Comparison of ENCODE assay signal across 8 cellular contexts in the genomic region with DNA sequence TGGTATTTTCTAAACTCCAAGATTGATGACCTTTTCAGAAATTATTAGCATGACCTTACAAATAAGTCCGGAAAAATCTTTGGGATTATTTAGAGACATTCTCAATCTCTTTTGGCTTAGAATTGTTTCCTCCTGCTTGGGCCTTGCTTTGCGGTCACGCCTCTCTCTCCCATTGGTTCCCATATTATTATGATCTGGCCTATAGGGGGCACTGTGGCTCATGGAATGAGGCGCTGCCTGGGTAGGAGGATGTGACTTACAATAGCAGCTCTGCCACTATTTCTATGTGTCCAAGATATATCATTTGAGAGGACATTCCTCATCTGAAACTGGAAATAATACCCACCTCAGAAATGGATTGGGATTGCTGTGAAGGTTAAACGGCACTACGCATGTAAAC.
A peak's percentile ranks its signal among the peaks of the same experiment; 100 is the strongest.
DNase-seq lines count a peak whose midpoint lies in the region; ATAC-seq and TF ChIP-seq lines count a peak whose summit lies in the region.

No MANE protein-coding gene starts in this region.

- CTCF ChIA-PET in HCT116 (lab: Charles Lee): interaction anchor here (1.1 to 4.4 kb wide), 6 partner anchors 320 to 1222 kb away, joined by 3 to 21 read pairs (median 6); no protein-coding TSS in a partner anchor

- no peaks in the 10 kb centered on the region for H3K9me3 Mint-ChIP-seq in stimulated activated naive CD8-positive, alpha-beta T cell treated with anti-CD3 and anti-CD28 coated beads, Interleukin-15, amount 100 ng/mL, for 72 hours

- no TSS peak for BruUV-seq in HCT116 (replicated peaks; lab: Mats Ljungman, UMichigan)

- H2AFZ ChIP-seq in HCT116 (ENCODE audit: low read depth, low read length, poor library complexity, severe bottlenecking): no peak overlapping the region

- H3K9me3 ChIP-seq in HCT116 (ENCODE audit: control insufficient read depth in 1 of 2, insufficient read depth in 1 of 2, low read depth in 1 of 2, low read length in 2 of 2): no peaks in the 10 kb centered on the region

- intact Hi-C loops in HCT116 (cut with micrococcal nuclease): loop anchor here (5.0 kb wide), 1 partner anchor 1146 kb away; no protein-coding TSS in a partner anchor

- H4K20me1 ChIP-seq in HCT116 (ENCODE audit: insufficient read depth): no peaks in the 10 kb centered on the region

- TF ChIP-seq CTCF in HCT116 (IDR thresholded peaks at IDR 0.05 in 2 of 3, conservative IDR thresholded peaks at IDR 0.05 in 1 of 3; ENCODE audit: borderline replicate concordance in 1 of 3, insufficient read depth in 1 of 3, low read depth in 2 of 3, low read length in 2 of 3): peak; percentile 31 to 62 (median 42); a peak in 5 of 6 replicates

- H3K4me3 ChIP-seq in HCT116 (replicated peaks in 1 of 2; ENCODE audit: low read depth in 1 of 2, low read length in 2 of 2): no peak overlapping the region

- no peaks in the 10 kb centered on the region for H3K4me1 Mint-ChIP-seq in stimulated activated naive CD8-positive, alpha-beta T cell treated with anti-CD3 and anti-CD28 coated beads, Interleukin-15, amount 100 ng/mL, for 72 hours

- no peaks in the 10 kb centered on the region for H3K9me2 ChIP-seq in HCT116 (ENCODE audit: insufficient read depth)

- TF ChIP-seq RAD21 in HCT116 (IDR thresholded peaks at IDR 0.05; ENCODE audit: low read depth): peak; percentile 58

- POLR2A ChIA-PET in HCT116 (lab: Charles Lee): no interaction called here

- no peak overlapping the region for H3K27ac ChIP-seq in HCT116 (ENCODE audit: low read depth, low read length)

- no peak overlapping the region for H3K27ac Mint-ChIP-seq in stimulated activated naive CD8-positive, alpha-beta T cell treated with anti-CD3 and anti-CD28 coated beads, Interleukin-15, amount 100 ng/mL, for 72 hours

- H3K4me2 ChIP-seq in HCT116 (ENCODE audit: low read length): no peak overlapping the region

- H3K27me3 Mint-ChIP-seq in stimulated activated naive CD8-positive, alpha-beta T cell treated with anti-CD3 and anti-CD28 coated beads, Interleukin-15, amount 100 ng/mL, for 72 hours: peaks cover 9% of the 10 kb centered on the region

- DNase-seq in NCI-H2081 (lab: John Stamatoyannopoulos, UW) (peak; percentile 69 to 73), NCI-H2081 treated with DMSO at 0.1 percent for 48 hours (lab: John Stamatoyannopoulos, UW) (no peak), HCT116 (ENCODE audit: low read depth, low spot score) (peak; percentile 26), NCI-H774 (lab: John Stamatoyannopoulos, UW) (peak; percentile 16), erythroblast (lab: John Stamatoyannopoulos, UW) (peak; percentile 41 to 57), T-helper 9 cell (no peak)
- DNase-seq in stimulated activated naive CD8-positive, alpha-beta T cell treated with anti-CD3 and anti-CD28 coated beads, Interleukin-15, amount 100 ng/mL, for 72 hours: peak; percentile 4 to 14

- no peaks in the 10 kb centered on the region for H3K4me1 ChIP-seq in HCT116 (ENCODE audit: control insufficient read depth in 1 of 2, insufficient read depth in 2 of 2, low read length in 2 of 2)

- 0 out of 2 replicates have a peak, but pooled peaks cover 6% of the 10 kb centered on the region for H3K27me3 ChIP-seq in HCT116 (ENCODE audit: insufficient read depth, low read length)

- H3K9ac ChIP-seq in HCT116 (ENCODE audit: low read length): no peak overlapping the region

- RAD21 ChIA-PET in HCT116 (lab: Charles Lee; ENCODE audit: low non-redundant PET in 1 of 2, low total read pairs in 2 of 2, uncharacterized antibody in 2 of 2, unreplicated experiment in 2 of 2): no interaction called here

- no peak overlapping the region for H3K4me3 Mint-ChIP-seq in stimulated activated naive CD8-positive, alpha-beta T cell treated with anti-CD3 and anti-CD28 coated beads, Interleukin-15, amount 100 ng/mL, for 72 hours

- H3K36me3 ChIP-seq in HCT116 (ENCODE audit: control insufficient read depth in 1 of 2, insufficient read depth in 2 of 2, low read length in 2 of 2): no peaks in the 10 kb centered on the region

- H3K79me2 ChIP-seq in HCT116 (ENCODE audit: insufficient read depth, low read length): no peaks in the 10 kb centered on the region

- no peak for TF ChIP-seq POLR2A in HCT116 (IDR thresholded peaks at IDR 0.05; ENCODE audit: borderline replicate concordance, extremely low read depth, insufficient read depth, insufficient read length)
- TF ChIP-seq POLR2A in erythroblast (IDR thresholded peaks at IDR 0.05; ENCODE audit: low read length): no peak

- peak; percentile 70 for ATAC-seq in HCT116
- ATAC-seq in stimulated activated naive CD8-positive, alpha-beta T cell treated with anti-CD3 and anti-CD28 coated beads, Interleukin-15, amount 100 ng/mL, for 72 hours: no peak
- no peak for ATAC-seq in GM21367 (IDR thresholded peaks at IDR 0.05; ENCODE audit: unreplicated experiment)

TF ChIP-seq in HCT116, 20 proteins besides CTCF, POLR2A, EP300 and RAD21:
- TF ChIP-seq YY1 (IDR thresholded peaks at IDR 0.05; ENCODE audit: extremely low read depth, insufficient replicate concordance, low read depth, low read length) (no peak), TCF7L2 (IDR thresholded peaks at IDR 0.05; ENCODE audit: borderline replicate concordance, extremely low read depth, insufficient read depth, insufficient read length) (no peak), CEBPB (IDR thresholded peaks at IDR 0.05; ENCODE audit: low read depth) (no peak), EGR1 (IDR thresholded peaks at IDR 0.05; ENCODE audit: low read depth) (no peak), POLR2AphosphoS5 (IDR thresholded peaks at IDR 0.05; ENCODE audit: low read depth, low read length) (no peak), EZH2phosphoT487 (IDR thresholded peaks at IDR 0.05; ENCODE audit: borderline replicate concordance) (no peak), ELF1 (IDR thresholded peaks at IDR 0.05; ENCODE audit: borderline replicate concordance, low read depth) (no peak), JUND (IDR thresholded peaks at IDR 0.05) (no peak), SP1 (IDR thresholded peaks at IDR 0.05; ENCODE audit: low read depth) (no peak), EZH2 (IDR thresholded peaks at IDR 0.05) (no peak), SRF (IDR thresholded peaks at IDR 0.05; ENCODE audit: low read depth) (no peak), SIN3A (IDR thresholded peaks at IDR 0.05; ENCODE audit: low read depth) (no peak), ZNF274 (IDR thresholded peaks at IDR 0.05; ENCODE audit: low read depth, low read length) (no peak), FOSL1 (IDR thresholded peaks at IDR 0.05; ENCODE audit: low read depth) (no peak)
- TF ChIP-seq, protein P1, sequence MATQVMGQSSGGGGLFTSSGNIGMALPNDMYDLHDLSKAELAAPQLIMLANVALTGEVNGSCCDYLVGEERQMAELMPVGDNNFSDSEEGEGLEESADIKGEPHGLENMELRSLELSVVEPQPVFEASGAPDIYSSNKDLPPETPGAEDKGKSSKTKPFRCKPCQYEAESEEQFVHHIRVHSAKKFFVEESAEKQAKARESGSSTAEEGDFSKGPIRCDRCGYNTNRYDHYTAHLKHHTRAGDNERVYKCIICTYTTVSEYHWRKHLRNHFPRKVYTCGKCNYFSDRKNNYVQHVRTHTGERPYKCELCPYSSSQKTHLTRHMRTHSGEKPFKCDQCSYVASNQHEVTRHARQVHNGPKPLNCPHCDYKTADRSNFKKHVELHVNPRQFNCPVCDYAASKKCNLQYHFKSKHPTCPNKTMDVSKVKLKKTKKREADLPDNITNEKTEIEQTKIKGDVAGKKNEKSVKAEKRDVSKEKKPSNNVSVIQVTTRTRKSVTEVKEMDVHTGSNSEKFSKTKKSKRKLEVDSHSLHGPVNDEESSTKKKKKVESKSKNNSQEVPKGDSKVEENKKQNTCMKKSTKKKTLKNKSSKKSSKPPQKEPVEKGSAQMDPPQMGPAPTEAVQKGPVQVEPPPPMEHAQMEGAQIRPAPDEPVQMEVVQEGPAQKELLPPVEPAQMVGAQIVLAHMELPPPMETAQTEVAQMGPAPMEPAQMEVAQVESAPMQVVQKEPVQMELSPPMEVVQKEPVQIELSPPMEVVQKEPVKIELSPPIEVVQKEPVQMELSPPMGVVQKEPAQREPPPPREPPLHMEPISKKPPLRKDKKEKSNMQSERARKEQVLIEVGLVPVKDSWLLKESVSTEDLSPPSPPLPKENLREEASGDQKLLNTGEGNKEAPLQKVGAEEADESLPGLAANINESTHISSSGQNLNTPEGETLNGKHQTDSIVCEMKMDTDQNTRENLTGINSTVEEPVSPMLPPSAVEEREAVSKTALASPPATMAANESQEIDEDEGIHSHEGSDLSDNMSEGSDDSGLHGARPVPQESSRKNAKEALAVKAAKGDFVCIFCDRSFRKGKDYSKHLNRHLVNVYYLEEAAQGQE (IDR thresholded peaks at IDR 0.05; ENCODE audit: low read depth): no peak
- TF ChIP-seq, protein P2, sequence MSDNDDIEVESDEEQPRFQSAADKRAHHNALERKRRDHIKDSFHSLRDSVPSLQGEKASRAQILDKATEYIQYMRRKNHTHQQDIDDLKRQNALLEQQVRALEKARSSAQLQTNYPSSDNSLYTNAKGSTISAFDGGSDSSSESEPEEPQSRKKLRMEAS (IDR thresholded peaks at IDR 0.05): no peak
- TF ChIP-seq, protein P3, sequence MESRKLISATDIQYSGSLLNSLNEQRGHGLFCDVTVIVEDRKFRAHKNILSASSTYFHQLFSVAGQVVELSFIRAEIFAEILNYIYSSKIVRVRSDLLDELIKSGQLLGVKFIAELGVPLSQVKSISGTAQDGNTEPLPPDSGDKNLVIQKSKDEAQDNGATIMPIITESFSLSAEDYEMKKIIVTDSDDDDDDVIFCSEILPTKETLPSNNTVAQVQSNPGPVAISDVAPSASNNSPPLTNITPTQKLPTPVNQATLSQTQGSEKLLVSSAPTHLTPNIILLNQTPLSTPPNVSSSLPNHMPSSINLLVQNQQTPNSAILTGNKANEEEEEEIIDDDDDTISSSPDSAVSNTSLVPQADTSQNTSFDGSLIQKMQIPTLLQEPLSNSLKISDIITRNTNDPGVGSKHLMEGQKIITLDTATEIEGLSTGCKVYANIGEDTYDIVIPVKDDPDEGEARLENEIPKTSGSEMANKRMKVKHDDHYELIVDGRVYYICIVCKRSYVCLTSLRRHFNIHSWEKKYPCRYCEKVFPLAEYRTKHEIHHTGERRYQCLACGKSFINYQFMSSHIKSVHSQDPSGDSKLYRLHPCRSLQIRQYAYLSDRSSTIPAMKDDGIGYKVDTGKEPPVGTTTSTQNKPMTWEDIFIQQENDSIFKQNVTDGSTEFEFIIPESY (IDR thresholded peaks at IDR 0.05; ENCODE audit: extremely low read depth, insufficient replicate concordance, low read length): no peak
- TF ChIP-seq, protein P4, sequence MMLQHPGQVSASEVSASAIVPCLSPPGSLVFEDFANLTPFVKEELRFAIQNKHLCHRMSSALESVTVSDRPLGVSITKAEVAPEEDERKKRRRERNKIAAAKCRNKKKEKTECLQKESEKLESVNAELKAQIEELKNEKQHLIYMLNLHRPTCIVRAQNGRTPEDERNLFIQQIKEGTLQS (IDR thresholded peaks at IDR 0.05): no peak
TF ChIP-seq in HCT116: peak in this region for 0.

Comparison
In these comparisons a context has a peak if more than half of its experiments do, and no peak if none do; other contexts are left out.
1. DNase-seq: peak in NCI-H2081 (2 of 2), HCT116 (single experiment), NCI-H774 (single experiment), erythroblast (2 of 2) and stimulated activated naive CD8-positive, alpha-beta T cell treated with anti-CD3 and anti-CD28 coated beads, Interleukin-15, amount 100 ng/mL, for 72 hours (2 of 2); none in NCI-H2081 treated with DMSO at 0.1 percent for 48 hours (single experiment) and T-helper 9 cell (single experiment).